ENCODE assay signal across 8 cellular contexts in the genomic region with DNA sequence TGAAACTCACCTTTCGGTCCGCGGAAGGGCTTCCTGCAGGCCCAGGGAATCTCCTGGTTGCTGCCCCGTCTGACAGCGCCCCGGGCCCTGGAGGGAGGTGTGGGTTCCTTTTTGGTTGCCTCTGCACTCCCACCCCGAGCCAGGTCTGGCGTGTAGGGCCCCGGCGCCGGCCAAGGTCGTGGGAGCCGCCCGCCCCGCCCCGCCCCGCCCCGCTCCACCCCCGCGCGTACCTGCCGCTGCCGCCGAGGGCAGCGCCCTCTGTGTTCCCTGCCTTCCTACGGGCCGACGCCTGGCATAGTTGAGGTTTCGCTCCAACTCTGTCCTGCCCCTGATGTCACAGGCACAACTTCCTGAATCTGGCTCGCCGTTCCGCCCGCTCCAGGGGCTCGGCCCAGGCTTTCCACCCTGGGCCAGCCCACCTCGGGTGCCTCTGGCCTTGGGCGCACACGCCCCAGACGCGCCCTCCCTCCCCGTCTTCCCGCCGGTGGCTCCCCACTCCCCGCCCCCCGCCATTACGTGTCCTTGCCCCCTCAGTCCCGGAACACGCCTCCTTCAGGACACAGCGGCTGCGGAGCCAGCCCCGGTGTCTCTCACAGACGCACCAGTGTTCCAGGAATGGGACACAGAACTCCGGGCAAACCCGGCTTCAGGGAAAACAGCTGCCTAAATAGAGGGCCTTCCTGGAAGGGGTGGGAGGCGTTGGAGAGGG. TPM values are rescaled to one million over a fixed set of nuclear protein-coding genes. Genes with fewer than 3 reads are reported as not detected.
A peak's percentile ranks its signal among the peaks of the same experiment; 100 is the strongest.
DNase-seq lines count a peak whose midpoint lies in the region; ATAC-seq and TF ChIP-seq lines count a peak whose summit lies in the region.

A gene (minus strand): TSS at position 147 of the 709 bp plus-strand sequence. CDS start 31,763 bp downstream, outside the sequence.

- H3K4me3 ChIP-seq in astrocyte of the cerebellum (ENCODE audit: low read depth, low read length) (peak within 1 kb of the TSS; percentile 43), iPS-18a (ENCODE audit: low read length) (peak within 1 kb of the TSS; percentile 77), skin epidermis (peak within 1 kb of the TSS; percentile 44 to 74 (median 64)), WERI-Rb-1 (ENCODE audit: low read depth, low read length) (no peak within 1 kb of the TSS)

- peak within 1 kb of the TSS; percentile 44 for H3K9ac ChIP-seq in iPS-18a (ENCODE audit: low read length)

- peaks cover 39% of the 10 kb centered on the region for H3K27me3 ChIP-seq in iPS-18a (ENCODE audit: control insufficient read depth, insufficient read depth, low read length)
- no peaks in the 10 kb centered on the region for H3K27me3 ChIP-seq in WERI-Rb-1 (ENCODE audit: insufficient read depth, low read depth, severe bottlenecking)

- H3K36me3 ChIP-seq in KOPT-K1 (ENCODE audit: insufficient read depth, low read length) (no peaks in the 10 kb centered on the region), iPS-18a (ENCODE audit: control insufficient read depth, low read depth, low read length) (no peaks in the 10 kb centered on the region), WERI-Rb-1 (no peaks in the 10 kb centered on the region)

- H3K27ac ChIP-seq in KOPT-K1 (ENCODE audit: low read depth, low read length, poor library complexity, severe bottlenecking): peak within 1 kb of the TSS; percentile 54
- no peak within 1 kb of the TSS for H3K27ac ChIP-seq in iPS-18a (ENCODE audit: low read length)
- peak within 1 kb of the TSS; percentile 55 to 94 (median 83) for H3K27ac ChIP-seq in skin epidermis
- H3K27ac ChIP-seq in WERI-Rb-1: no peak within 1 kb of the TSS

- H3K4me1 ChIP-seq in iPS-18a (ENCODE audit: control insufficient read depth, low read depth, low read length): no peaks in the 10 kb centered on the region

- in situ Hi-C loops in astrocyte of the cerebellum (cut with HindIII; ENCODE audit: low sequenced_read_pairs): no loop called here

- H3K9me3 ChIP-seq in KOPT-K1 (ENCODE audit: insufficient read depth, low read length, poor library complexity, severe bottlenecking) (no peaks in the 10 kb centered on the region), iPS-18a (ENCODE audit: control insufficient read depth, low read depth, low read length) (no peaks in the 10 kb centered on the region), WERI-Rb-1 (ENCODE audit: severe bottlenecking) (no peaks in the 10 kb centered on the region)

- intact Hi-C loops in T-helper 1 cell treated with Interleukin-12 subunit alpha and Interleukin-12 subunit beta and Interleukin-4 antibody, amounts not matched to agents 30 ng/mL and 1 ng/mL, for 36 hours (cut with micrococcal nuclease): loop anchor here (1.0 to 5.0 kb wide), 4 partner anchors 224 to 1324 kb away; a partner anchor contains a TSS

- DNase-seq in EL (peak; percentile 54), astrocyte of the cerebellum (ENCODE audit: low read depth) (no peak), WERI-Rb-1 (no peak)

- peak; percentile 47 for ATAC-seq in GM21529 (IDR thresholded peaks at IDR 0.05; ENCODE audit: unreplicated experiment)

- TF ChIP-seq CTCF in astrocyte of the cerebellum (IDR thresholded peaks at IDR 0.05; ENCODE audit: low read depth, low read length, missing control alignments): no peak
- TF ChIP-seq CTCF in WERI-Rb-1 (IDR thresholded peaks at IDR 0.05; ENCODE audit: low read depth, low read length): no peak

RNA-seq across cellular contexts. Expression of the gene that starts here (rescaled TPM):
- total RNA-seq in T-helper 1 cell treated with Interleukin-12 subunit alpha and Interleukin-12 subunit beta and Interleukin-4 antibody, amounts not matched to agents 30 ng/mL and 1 ng/mL, for 36 hours: 88.7 and 99.0 TPM in 2 replicates

Comparison
In these comparisons a context has a peak if more than half of its experiments do, and no peak if none do; other contexts are left out.
1. H3K27ac ChIP-seq: peak in KOPT-K1 (single experiment) and skin epidermis (21 of 21); none in iPS-18a (single experiment) and WERI-Rb-1 (single experiment).